ENCODE assay signal across 15 cellular contexts in genomic region chr5:3858524-3858923, GRCh38.
DNase-seq lines count a peak whose midpoint lies in the region; ATAC-seq and TF ChIP-seq lines count a peak whose summit lies in the region.
"Had no signal": no experiment of that assay in that cellular context is flagged by ENCODE, and none has a peak within 500 bp of the region (broad histone marks: within the 10 kb centered on the region; RNA-seq: fewer than 3 reads in every experiment).

No MANE protein-coding gene starts in this region.

- H3K36me3 ChIP-seq in endodermal cell (ENCODE audit: control insufficient read depth, insufficient read depth, low read length) (no peaks in the 10 kb centered on the region), PC-9 (ENCODE audit: low read depth) (no peaks in the 10 kb centered on the region)

- POLR2A ChIA-PET in PC-9 (lab: Charles Lee; ENCODE audit: unreplicated experiment): no interaction called here

- no peak for TF ChIP-seq CTCF in natural killer cell (IDR thresholded peaks at IDR 0.05)
- TF ChIP-seq CTCF in endodermal cell (conservative IDR thresholded peaks at IDR 0.05): no peak
- no peak for TF ChIP-seq CTCF in PC-9 (conservative IDR thresholded peaks at IDR 0.05)

- H3K4me1 Mint-ChIP-seq in natural killer cell (peaks cover 19 to 20% of the 10 kb centered on the region in 2 donors), endodermal cell (peaks cover 11% of the 10 kb centered on the region)
- peaks cover 10 to 19% of the 10 kb centered on the region in 2 donors for H3K4me1 Mint-ChIP-seq in natural killer cell treated with Interleukin-12 subunit alpha and Interleukin-12 subunit beta and Interleukin-15 and Interleukin-18, amount 100 ng/mL, for 72 hours (ENCODE audit: low read depth in 2 of 2)
- H3K4me1 Mint-ChIP-seq: CD4-positive, CD25-positive, alpha-beta regulatory T cell; IgD-negative memory B cell had no signal

- 91% methylated on average over 4 of the region's 4 CpGs; no CpG with 5 or more reads in 1 of the 2 experiments for WGBS in endodermal cell (ENCODE audit: insufficient coverage in 1 of 2, insufficient read length in 1 of 2), 2 experiments

- H3K4me1 ChIP-seq in endodermal cell (ENCODE audit: control insufficient read depth, insufficient read depth, low read length) (peaks cover 4% of the 10 kb centered on the region), PC-9 (replicated peaks; ENCODE audit: insufficient read depth) (no peaks in the 10 kb centered on the region)

- no peaks in the 10 kb centered on the region for H4K20me1 ChIP-seq in PC-9 (ENCODE audit: insufficient read depth)

- H3K9me3 ChIP-seq in endodermal cell (ENCODE audit: control insufficient read depth, low read length) (no peaks in the 10 kb centered on the region), PC-9 (ENCODE audit: insufficient read depth, low read depth) (0 out of 2 replicates have a peak, but pooled peaks cover 6% of the 10 kb centered on the region)

- H2AFZ ChIP-seq in PC-9: no peak overlapping the region
- H2AFZ ChIP-seq: GM23338 had no signal

- H3K27ac ChIP-seq in endodermal cell (ENCODE audit: low read depth, low read length): no peak overlapping the region
- H3K27ac ChIP-seq in PC-9: no peak overlapping the region
- H3K27ac ChIP-seq: 22Rv1 had no signal

- intact Hi-C loops in natural killer cell (cut with micrococcal nuclease): no loop called here
- intact Hi-C loops in PC-9 (cut with micrococcal nuclease; ENCODE audit: unreplicated experiment): no loop called here

- H3K27me3 Mint-ChIP-seq in natural killer cell (ENCODE audit: low read depth in 2 of 2): no peaks in the 10 kb centered on the region
- no peaks in the 10 kb centered on the region for H3K27me3 Mint-ChIP-seq in natural killer cell treated with Interleukin-12 subunit alpha and Interleukin-12 subunit beta and Interleukin-15 and Interleukin-18, amount 100 ng/mL, for 72 hours
- H3K27me3 Mint-ChIP-seq in endodermal cell (ENCODE audit: insufficient read depth): no peaks in the 10 kb centered on the region
- H3K27me3 Mint-ChIP-seq: CD4-positive, CD25-positive, alpha-beta regulatory T cell; IgD-negative memory B cell had no signal

- H3K27me3 ChIP-seq in endodermal cell (ENCODE audit: control insufficient read depth, insufficient read depth, low read length, poor library complexity, severe bottlenecking) (no peaks in the 10 kb centered on the region), PC-9 (ENCODE audit: insufficient read depth, low read depth) (peaks cover 73% of the 10 kb centered on the region)

- H3K4me3 Mint-ChIP-seq in natural killer cell: no peak overlapping the region
- no peak overlapping the region for H3K4me3 Mint-ChIP-seq in natural killer cell treated with Interleukin-12 subunit alpha and Interleukin-12 subunit beta and Interleukin-15 and Interleukin-18, amount 100 ng/mL, for 72 hours
- H3K4me3 Mint-ChIP-seq in endodermal cell: no peak overlapping the region
- H3K4me3 Mint-ChIP-seq: CD4-positive, CD25-positive, alpha-beta regulatory T cell; GM23338 had no signal

- H3K9me2 ChIP-seq in PC-9 (ENCODE audit: insufficient read depth): no peaks in the 10 kb centered on the region

- CTCF ChIA-PET in PC-9 (lab: Charles Lee): no interaction called here

- no peak overlapping the region for H3K4me2 ChIP-seq in PC-9
- H3K4me2 ChIP-seq: GM23338 had no signal

- no TSS peak for BruUV-seq in PC-9 (replicated peaks; lab: Mats Ljungman, UMichigan)

- no peaks in the 10 kb centered on the region for H3K9me3 Mint-ChIP-seq in natural killer cell
- no peaks in the 10 kb centered on the region for H3K9me3 Mint-ChIP-seq in natural killer cell treated with Interleukin-12 subunit alpha and Interleukin-12 subunit beta and Interleukin-15 and Interleukin-18, amount 100 ng/mL, for 72 hours
- no peaks in the 10 kb centered on the region for H3K9me3 Mint-ChIP-seq in endodermal cell
- H3K9me3 Mint-ChIP-seq: GM23338 had no signal

- no peak overlapping the region for H3K9ac ChIP-seq in endodermal cell (ENCODE audit: extremely low read depth, low read length, poor library complexity, severe bottlenecking)

- ATAC-seq in natural killer cell (peak; percentile 49 to 87 (median 81)), HG02840 (IDR thresholded peaks at IDR 0.05; ENCODE audit: low FRiP score, unreplicated experiment) (no peak)
- no peak for ATAC-seq in natural killer cell treated with Interleukin-12 subunit alpha and Interleukin-12 subunit beta and Interleukin-15 and Interleukin-18, amount 100 ng/mL, for 72 hours
- ATAC-seq: GM12878, GM23338 had no signal

- peak overlapping the region; percentile 60 to 78 for H3K27ac Mint-ChIP-seq in natural killer cell
- peak overlapping the region in 1 of 2 donors; percentile 60 for H3K27ac Mint-ChIP-seq in natural killer cell treated with Interleukin-12 subunit alpha and Interleukin-12 subunit beta and Interleukin-15 and Interleukin-18, amount 100 ng/mL, for 72 hours
- peak overlapping the region; percentile 3 for H3K27ac Mint-ChIP-seq in endodermal cell
- H3K27ac Mint-ChIP-seq: GM23338, IgD-negative memory B cell had no signal

- H3K4me3 ChIP-seq in endodermal cell (ENCODE audit: low read length) (no peak overlapping the region), PC-9 (no peak overlapping the region)
- H3K4me3 ChIP-seq: GM12878, GM23338 had no signal

- H3K36me3 Mint-ChIP-seq in natural killer cell: no peaks in the 10 kb centered on the region
- H3K36me3 Mint-ChIP-seq in natural killer cell treated with Interleukin-12 subunit alpha and Interleukin-12 subunit beta and Interleukin-15 and Interleukin-18, amount 100 ng/mL, for 72 hours: no peaks in the 10 kb centered on the region
- H3K36me3 Mint-ChIP-seq in endodermal cell (ENCODE audit: low read depth): no peaks in the 10 kb centered on the region
- H3K36me3 Mint-ChIP-seq: CD4-positive, CD25-positive, alpha-beta regulatory T cell had no signal

- DNase-seq in natural killer cell (no peak), NAMALWA (ENCODE audit: low spot score) (peak; percentile 96), endodermal cell (no peak), PC-9 (no peak), ecto neural progenitor cell (ENCODE audit: low spot score) (no peak), retina (no peak)
- DNase-seq in natural killer cell treated with Interleukin-12 subunit alpha and Interleukin-12 subunit beta and Interleukin-15 and Interleukin-18, amount 100 ng/mL, for 72 hours (ENCODE audit: low spot score): no peak
- DNase-seq: CD4-positive, CD25-positive, alpha-beta regulatory T cell; DMS53; H7 had no signal

- no peaks in the 10 kb centered on the region for H3K79me2 ChIP-seq in PC-9 (ENCODE audit: low read depth)

- H3F3A ChIP-seq in PC-9 (ENCODE audit: insufficient read depth, low read depth): no peaks in the 10 kb centered on the region

Comparison
In these comparisons a context has a peak if more than half of its experiments do, and no peak if none do; other contexts are left out.
1. ATAC-seq: peak in natural killer cell (3 of 3); none in natural killer cell treated with Interleukin-12 subunit alpha and Interleukin-12 subunit beta and Interleukin-15 and Interleukin-18, amount 100 ng/mL, for 72 hours (0 of 2) and HG02840 (single experiment).